ENCODE assay signal across 1 cellular context in the genomic region with DNA sequence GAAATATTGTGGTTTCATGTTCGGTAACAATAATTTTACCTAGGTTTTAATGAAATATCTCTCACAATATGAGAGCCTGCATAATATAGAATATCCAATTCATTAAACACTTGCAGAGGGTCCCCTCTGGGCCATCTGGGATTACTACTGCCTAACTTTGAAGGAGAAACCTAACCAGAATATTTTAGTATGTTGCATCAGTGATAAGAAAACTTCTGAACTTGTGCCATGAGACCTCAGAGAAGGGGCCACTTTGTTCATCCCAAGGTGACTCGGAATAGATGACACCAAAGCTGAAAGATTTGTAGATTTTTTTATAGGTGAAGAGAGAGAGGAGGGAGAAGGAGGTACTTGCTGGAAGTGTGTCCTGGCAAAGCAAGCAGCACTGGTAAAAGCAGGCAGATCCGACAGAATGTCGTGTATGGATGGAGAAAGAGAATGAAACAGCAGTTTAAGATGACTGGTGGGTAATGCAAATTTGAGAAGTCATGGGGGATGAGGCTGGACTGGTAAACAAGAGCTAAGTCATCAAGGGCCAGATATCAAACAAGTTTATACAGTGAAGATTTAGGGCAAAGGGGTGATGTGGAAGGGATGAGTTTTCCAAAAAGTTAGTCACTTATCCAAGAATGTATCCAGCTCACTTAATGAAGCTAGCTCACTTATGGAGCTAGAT.
TF ChIP-seq lines count a peak whose summit lies in the region.

No MANE protein-coding gene starts in this region.

TF ChIP-seq in K562, 482 proteins besides CTCF, POLR2A, EP300 and RAD21 (continued from another document):
- TF ChIP-seq, protein P1, sequence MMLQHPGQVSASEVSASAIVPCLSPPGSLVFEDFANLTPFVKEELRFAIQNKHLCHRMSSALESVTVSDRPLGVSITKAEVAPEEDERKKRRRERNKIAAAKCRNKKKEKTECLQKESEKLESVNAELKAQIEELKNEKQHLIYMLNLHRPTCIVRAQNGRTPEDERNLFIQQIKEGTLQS (IDR thresholded peaks at IDR 0.05) = peak; percentile 55; the same call in 1 of the 2 replicates
- TF ChIP-seq, protein P1 (CRISPR knock-in tag; conservative IDR thresholded peaks at IDR 0.05) = no peak
- TF ChIP-seq C11orf30 (IDR thresholded peaks at IDR 0.05; ENCODE audit: low read depth) (peak; percentile 74), NFE2L1 (tag; IDR thresholded peaks at IDR 0.05; ENCODE audit: borderline replicate concordance, low read depth) (0 out of 2 replicates have a peak, but pooled peaks have one; percentile 11), NFYB (IDR thresholded peaks at IDR 0.05; ENCODE audit: extremely low read depth, insufficient read length) (no peak), ZNF175 (CRISPR knock-in tag; IDR thresholded peaks at IDR 0.05; ENCODE audit: low read depth) (no peak), ZBTB17 (CRISPR knock-in tag; IDR thresholded peaks at IDR 0.05) (no peak), CBFA2T3 (IDR thresholded peaks at IDR 0.05) (no peak), ADNP (tag; IDR thresholded peaks at IDR 0.05) (no peak), SMARCA4 (IDR thresholded peaks at IDR 0.05) (peak; percentile 35; the same call in 1 of the 2 replicates), ZFPM2 (CRISPR knock-in tag; IDR thresholded peaks at IDR 0.05) (no peak), ZNF583 (CRISPR knock-in tag; IDR thresholded peaks at IDR 0.05) (no peak), DMBX1 (CRISPR knock-in tag; IDR thresholded peaks at IDR 0.05; ENCODE audit: borderline replicate concordance) (no peak), BRD9 (IDR thresholded peaks at IDR 0.05; ENCODE audit: low read depth, partially characterized antibody) (no peak), EP400 (IDR thresholded peaks at IDR 0.05) (peak; percentile 26; the same call in 1 of the 2 replicates), CTBP1 (IDR thresholded peaks at IDR 0.05; ENCODE audit: borderline replicate concordance) (peak; percentile 40; the same call in 1 of the 2 replicates), SOX6 (IDR thresholded peaks at IDR 0.05) (0 out of 2 replicates have a peak, but pooled peaks have one; percentile 13), HCFC1 (IDR thresholded peaks at IDR 0.05; ENCODE audit: low read depth, low read length) (no peak)
- TF ChIP-seq, protein P2, sequence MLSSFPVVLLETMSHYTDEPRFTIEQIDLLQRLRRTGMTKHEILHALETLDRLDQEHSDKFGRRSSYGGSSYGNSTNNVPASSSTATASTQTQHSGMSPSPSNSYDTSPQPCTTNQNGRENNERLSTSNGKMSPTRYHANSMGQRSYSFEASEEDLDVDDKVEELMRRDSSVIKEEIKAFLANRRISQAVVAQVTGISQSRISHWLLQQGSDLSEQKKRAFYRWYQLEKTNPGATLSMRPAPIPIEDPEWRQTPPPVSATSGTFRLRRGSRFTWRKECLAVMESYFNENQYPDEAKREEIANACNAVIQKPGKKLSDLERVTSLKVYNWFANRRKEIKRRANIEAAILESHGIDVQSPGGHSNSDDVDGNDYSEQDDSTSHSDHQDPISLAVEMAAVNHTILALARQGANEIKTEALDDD (IDR thresholded peaks at IDR 0.05) = peak; percentile 25; the same call in 1 of the 2 replicates
- TF ChIP-seq, protein P3, sequence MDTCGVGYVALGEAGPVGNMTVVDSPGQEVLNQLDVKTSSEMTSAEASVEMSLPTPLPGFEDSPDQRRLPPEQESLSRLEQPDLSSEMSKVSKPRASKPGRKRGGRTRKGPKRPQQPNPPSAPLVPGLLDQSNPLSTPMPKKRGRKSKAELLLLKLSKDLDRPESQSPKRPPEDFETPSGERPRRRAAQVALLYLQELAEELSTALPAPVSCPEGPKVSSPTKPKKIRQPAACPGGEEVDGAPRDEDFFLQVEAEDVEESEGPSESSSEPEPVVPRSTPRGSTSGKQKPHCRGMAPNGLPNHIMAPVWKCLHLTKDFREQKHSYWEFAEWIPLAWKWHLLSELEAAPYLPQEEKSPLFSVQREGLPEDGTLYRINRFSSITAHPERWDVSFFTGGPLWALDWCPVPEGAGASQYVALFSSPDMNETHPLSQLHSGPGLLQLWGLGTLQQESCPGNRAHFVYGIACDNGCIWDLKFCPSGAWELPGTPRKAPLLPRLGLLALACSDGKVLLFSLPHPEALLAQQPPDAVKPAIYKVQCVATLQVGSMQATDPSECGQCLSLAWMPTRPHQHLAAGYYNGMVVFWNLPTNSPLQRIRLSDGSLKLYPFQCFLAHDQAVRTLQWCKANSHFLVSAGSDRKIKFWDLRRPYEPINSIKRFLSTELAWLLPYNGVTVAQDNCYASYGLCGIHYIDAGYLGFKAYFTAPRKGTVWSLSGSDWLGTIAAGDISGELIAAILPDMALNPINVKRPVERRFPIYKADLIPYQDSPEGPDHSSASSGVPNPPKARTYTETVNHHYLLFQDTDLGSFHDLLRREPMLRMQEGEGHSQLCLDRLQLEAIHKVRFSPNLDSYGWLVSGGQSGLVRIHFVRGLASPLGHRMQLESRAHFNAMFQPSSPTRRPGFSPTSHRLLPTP (IDR thresholded peaks at IDR 0.05; ENCODE audit: borderline replicate concordance, extremely low read depth, insufficient read length) = no peak
- TF ChIP-seq, protein P4, sequence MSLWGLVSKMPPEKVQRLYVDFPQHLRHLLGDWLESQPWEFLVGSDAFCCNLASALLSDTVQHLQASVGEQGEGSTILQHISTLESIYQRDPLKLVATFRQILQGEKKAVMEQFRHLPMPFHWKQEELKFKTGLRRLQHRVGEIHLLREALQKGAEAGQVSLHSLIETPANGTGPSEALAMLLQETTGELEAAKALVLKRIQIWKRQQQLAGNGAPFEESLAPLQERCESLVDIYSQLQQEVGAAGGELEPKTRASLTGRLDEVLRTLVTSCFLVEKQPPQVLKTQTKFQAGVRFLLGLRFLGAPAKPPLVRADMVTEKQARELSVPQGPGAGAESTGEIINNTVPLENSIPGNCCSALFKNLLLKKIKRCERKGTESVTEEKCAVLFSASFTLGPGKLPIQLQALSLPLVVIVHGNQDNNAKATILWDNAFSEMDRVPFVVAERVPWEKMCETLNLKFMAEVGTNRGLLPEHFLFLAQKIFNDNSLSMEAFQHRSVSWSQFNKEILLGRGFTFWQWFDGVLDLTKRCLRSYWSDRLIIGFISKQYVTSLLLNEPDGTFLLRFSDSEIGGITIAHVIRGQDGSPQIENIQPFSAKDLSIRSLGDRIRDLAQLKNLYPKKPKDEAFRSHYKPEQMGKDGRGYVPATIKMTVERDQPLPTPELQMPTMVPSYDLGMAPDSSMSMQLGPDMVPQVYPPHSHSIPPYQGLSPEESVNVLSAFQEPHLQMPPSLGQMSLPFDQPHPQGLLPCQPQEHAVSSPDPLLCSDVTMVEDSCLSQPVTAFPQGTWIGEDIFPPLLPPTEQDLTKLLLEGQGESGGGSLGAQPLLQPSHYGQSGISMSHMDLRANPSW (CRISPR knock-in tag; IDR thresholded peaks at IDR 0.05) = no peak
- TF ChIP-seq, protein P5, sequence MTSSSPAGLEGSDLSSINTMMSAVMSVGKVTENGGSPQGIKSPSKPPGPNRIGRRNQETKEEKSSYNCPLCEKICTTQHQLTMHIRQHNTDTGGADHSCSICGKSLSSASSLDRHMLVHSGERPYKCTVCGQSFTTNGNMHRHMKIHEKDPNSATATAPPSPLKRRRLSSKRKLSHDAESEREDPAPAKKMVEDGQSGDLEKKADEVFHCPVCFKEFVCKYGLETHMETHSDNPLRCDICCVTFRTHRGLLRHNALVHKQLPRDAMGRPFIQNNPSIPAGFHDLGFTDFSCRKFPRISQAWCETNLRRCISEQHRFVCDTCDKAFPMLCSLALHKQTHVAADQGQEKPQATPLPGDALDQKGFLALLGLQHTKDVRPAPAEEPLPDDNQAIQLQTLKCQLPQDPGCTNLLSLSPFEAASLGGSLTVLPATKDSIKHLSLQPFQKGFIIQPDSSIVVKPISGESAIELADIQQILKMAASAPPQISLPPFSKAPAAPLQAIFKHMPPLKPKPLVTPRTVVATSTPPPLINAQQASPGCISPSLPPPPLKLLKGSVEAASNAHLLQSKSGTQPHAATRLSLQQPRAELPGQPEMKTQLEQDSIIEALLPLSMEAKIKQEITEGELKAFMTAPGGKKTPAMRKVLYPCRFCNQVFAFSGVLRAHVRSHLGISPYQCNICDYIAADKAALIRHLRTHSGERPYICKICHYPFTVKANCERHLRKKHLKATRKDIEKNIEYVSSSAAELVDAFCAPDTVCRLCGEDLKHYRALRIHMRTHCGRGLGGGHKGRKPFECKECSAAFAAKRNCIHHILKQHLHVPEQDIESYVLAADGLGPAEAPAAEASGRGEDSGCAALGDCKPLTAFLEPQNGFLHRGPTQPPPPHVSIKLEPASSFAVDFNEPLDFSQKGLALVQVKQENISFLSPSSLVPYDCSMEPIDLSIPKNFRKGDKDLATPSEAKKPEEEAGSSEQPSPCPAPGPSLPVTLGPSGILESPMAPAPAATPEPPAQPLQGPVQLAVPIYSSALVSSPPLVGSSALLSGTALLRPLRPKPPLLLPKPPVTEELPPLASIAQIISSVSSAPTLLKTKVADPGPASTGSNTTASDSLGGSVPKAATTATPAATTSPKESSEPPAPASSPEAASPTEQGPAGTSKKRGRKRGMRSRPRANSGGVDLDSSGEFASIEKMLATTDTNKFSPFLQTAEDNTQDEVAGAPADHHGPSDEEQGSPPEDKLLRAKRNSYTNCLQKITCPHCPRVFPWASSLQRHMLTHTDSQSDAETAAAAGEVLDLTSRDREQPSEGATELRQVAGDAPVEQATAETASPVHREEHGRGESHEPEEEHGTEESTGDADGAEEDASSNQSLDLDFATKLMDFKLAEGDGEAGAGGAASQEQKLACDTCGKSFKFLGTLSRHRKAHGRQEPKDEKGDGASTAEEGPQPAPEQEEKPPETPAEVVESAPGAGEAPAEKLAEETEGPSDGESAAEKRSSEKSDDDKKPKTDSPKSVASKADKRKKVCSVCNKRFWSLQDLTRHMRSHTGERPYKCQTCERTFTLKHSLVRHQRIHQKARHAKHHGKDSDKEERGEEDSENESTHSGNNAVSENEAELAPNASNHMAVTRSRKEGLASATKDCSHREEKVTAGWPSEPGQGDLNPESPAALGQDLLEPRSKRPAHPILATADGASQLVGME (CRISPR knock-in tag; IDR thresholded peaks at IDR 0.05) = no peak
- TF ChIP-seq, protein P6, sequence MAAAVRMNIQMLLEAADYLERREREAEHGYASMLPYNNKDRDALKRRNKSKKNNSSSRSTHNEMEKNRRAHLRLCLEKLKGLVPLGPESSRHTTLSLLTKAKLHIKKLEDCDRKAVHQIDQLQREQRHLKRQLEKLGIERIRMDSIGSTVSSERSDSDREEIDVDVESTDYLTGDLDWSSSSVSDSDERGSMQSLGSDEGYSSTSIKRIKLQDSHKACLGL (CRISPR knock-in tag; IDR thresholded peaks at IDR 0.05; ENCODE audit: borderline replicate concordance, poor library complexity, severe bottlenecking) = no peak
